ENCODE assay signal across 8 cellular contexts in the genomic region with DNA sequence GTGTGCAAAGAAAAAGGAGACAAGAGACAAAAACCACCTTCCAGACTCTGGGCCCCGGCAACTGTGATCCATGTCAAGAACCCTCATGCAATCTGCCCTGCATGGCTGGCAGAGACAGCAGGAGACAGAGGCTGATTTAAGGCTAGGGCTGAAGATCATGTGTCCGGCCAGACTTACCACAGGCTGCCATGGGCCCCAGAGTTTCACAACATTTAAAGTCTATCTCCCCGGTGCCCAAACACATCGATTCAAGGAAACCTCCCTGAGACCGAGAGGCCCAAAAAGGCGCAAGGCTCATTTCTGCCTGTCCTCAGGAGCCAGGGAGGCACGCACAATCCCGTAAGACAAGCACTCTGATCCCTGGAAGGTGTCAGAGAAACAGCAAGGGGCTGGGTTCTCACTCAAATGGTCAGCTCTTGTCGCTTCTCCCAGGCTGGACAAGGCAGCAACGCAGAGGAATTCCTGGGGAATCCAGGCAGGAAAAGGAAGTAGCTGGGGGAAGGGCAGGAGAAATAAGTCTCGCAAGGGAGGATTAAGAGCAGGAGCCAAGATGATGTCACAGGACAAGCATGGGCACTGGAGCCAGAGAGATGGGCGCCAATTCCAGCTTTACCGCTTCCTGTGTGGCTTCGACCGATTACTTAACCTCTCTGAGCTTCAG.
DNase-seq lines count a peak whose midpoint lies in the region; ATAC-seq and TF ChIP-seq lines count a peak whose summit lies in the region.

No MANE protein-coding gene starts in this region.

- H3K36me3 Mint-ChIP-seq in HFFc6 (ENCODE audit: low read depth) = no peaks in the 10 kb centered on the region

- no peaks in the 10 kb centered on the region for H3K9me3 Mint-ChIP-seq in HFFc6

- intact Hi-C loops in posterior vena cava (cut with DNase I) = no loop called here

- H3K27ac ChIP-seq in angular gyrus (ENCODE audit: low read depth, low read length) = peak overlapping the region; percentile 87
- peak overlapping the region; percentile 69 to 73 for H3K27ac ChIP-seq in right atrium auricular region
- H3K27ac ChIP-seq in skeletal muscle tissue (ENCODE audit: low read depth, low read length) = peak overlapping the region; percentile 94

- no peaks in the 10 kb centered on the region for H3K36me3 ChIP-seq in right atrium auricular region
- peaks cover 0 to 2% (median 0%) of the 10 kb centered on the region in 3 donors for H3K36me3 ChIP-seq in skeletal muscle tissue (ENCODE audit: control insufficient read depth in 3 of 3, insufficient read depth in 3 of 3, low read length in 3 of 3)

- peaks cover 67% of the 10 kb centered on the region for H3K4me1 Mint-ChIP-seq in HFFc6 (ENCODE audit: low read depth)

- peak overlapping the region; percentile 58 to 88 (median 78) for H3K9ac ChIP-seq in skeletal muscle tissue (ENCODE audit: low read depth in 1 of 3, low read length in 3 of 3)

- peak overlapping the region; percentile 99 for H3K27ac Mint-ChIP-seq in HFFc6

- H3K4me3 ChIP-seq in right atrium auricular region (peak overlapping the region in 1 of 2 donors; percentile 18), skeletal muscle tissue (ENCODE audit: low read length in 3 of 3) (peak overlapping the region; percentile 60 to 75 (median 64))

- DNase-seq in HFFc6 (peak; percentile 90), right atrium auricular region (ENCODE audit: low spot score) (peak; percentile 88), Ammon's horn (ENCODE audit: low spot score) (no peak), DMS79 (lab: John Stamatoyannopoulos, UW) (no peak), posterior vena cava (ENCODE audit: low spot score) (no peak)

- H3K9me3 ChIP-seq in right atrium auricular region (no peaks in the 10 kb centered on the region), skeletal muscle tissue (ENCODE audit: control insufficient read depth in 3 of 3, low read length in 3 of 3) (no peaks in the 10 kb centered on the region)

- TF ChIP-seq CTCF in HFFc6 (IDR thresholded peaks at IDR 0.05) (no peak), right atrium auricular region (IDR thresholded peaks at IDR 0.05) (no peak)

- H3K27me3 ChIP-seq in right atrium auricular region (no peaks in the 10 kb centered on the region), skeletal muscle tissue (ENCODE audit: control insufficient read depth in 3 of 3, insufficient read depth in 3 of 3, low read length in 3 of 3) (no peaks in the 10 kb centered on the region)

- H3K4me1 ChIP-seq in right atrium auricular region (peaks cover 0 to 73% of the 10 kb centered on the region in 2 donors), skeletal muscle tissue (ENCODE audit: control insufficient read depth in 3 of 3, insufficient read depth in 3 of 3, low read length in 3 of 3) (peaks cover 81 to 90% (median 84%) of the 10 kb centered on the region in 3 donors)

- no peak for ATAC-seq in GM21528 (IDR thresholded peaks at IDR 0.05; ENCODE audit: low FRiP score, unreplicated experiment)

- peak overlapping the region; percentile 87 for H3K4me3 Mint-ChIP-seq in HFFc6

- peaks cover 1% of the 10 kb centered on the region; the same call in 1 of the 2 replicates for H3K27me3 Mint-ChIP-seq in HFFc6 (ENCODE audit: insufficient read depth)

Comparison
In these comparisons a context has a peak if more than half of its experiments do, and no peak if none do; other contexts are left out.
1. DNase-seq: peak in HFFc6 (single experiment) and right atrium auricular region (single experiment); none in Ammon's horn (single experiment), DMS79 (single experiment) and posterior vena cava (single experiment).
2. Peak in every context shown above with its lines, with median percentiles within 50 percentile points of each other: H3K27ac ChIP-seq.